In genomic region chr3:101849714-101850326, GRCh38 we compare ENCODE assay signal across 8 cellular contexts. TPM values are rescaled to one million over a fixed set of nuclear protein-coding genes. Genes with fewer than 3 reads are reported as not detected.
DNase-seq lines count a peak whose midpoint lies in the region; ATAC-seq, FAIRE-seq and TF ChIP-seq lines count a peak whose summit lies in the region.

No MANE protein-coding gene starts in this region.

- H4K20me1 ChIP-seq in smooth muscle cell (ENCODE audit: low read depth): peaks cover 55% of the 10 kb centered on the region

- peak; percentile 48 for DNase-seq in AG20443 (ENCODE audit: low spot score)
- DNase-seq in smooth muscle cell (lab: John Stamatoyannopoulos, UW; ENCODE audit: unreplicated experiment): no peak
- no peak for DNase-seq in HTR-8/SVneo (ENCODE audit: insufficient read length, low spot score)

- H3F3A ChIP-seq in smooth muscle cell (ENCODE audit: low read depth): peaks cover 54% of the 10 kb centered on the region

- no peak for TF ChIP-seq CTCF in smooth muscle cell (IDR thresholded peaks at IDR 0.05; ENCODE audit: borderline replicate concordance, insufficient read depth, poor library complexity, severe bottlenecking)

- H3K4me1 ChIP-seq in iPS-18a (ENCODE audit: control insufficient read depth, low read depth, low read length): peaks cover 22% of the 10 kb centered on the region
- peaks cover 14% of the 10 kb centered on the region for H3K4me1 ChIP-seq in smooth muscle cell (ENCODE audit: low read depth)

- peak overlapping the region; percentile 88 for H3K4me2 ChIP-seq in smooth muscle cell

- ATAC-seq in GM18868 (IDR thresholded peaks at IDR 0.05; ENCODE audit: unreplicated experiment) (peak; percentile 9), HG03103 (IDR thresholded peaks at IDR 0.05; ENCODE audit: low read depth, unreplicated experiment) (peak; percentile 15), SK-N-SH treated with all-trans-retinoic acid at 6 μM for 48 hours (peak; percentile 19)

- H3K9me3 ChIP-seq in iPS-18a (ENCODE audit: control insufficient read depth, low read depth, low read length) (no peaks in the 10 kb centered on the region), smooth muscle cell (replicated peaks; ENCODE audit: low read depth) (no peaks in the 10 kb centered on the region)

- H3K79me2 ChIP-seq in smooth muscle cell (ENCODE audit: low read depth): peaks cover 63% of the 10 kb centered on the region

- H3K36me3 ChIP-seq in iPS-18a (ENCODE audit: control insufficient read depth, low read depth, low read length) (peaks cover 31% of the 10 kb centered on the region), smooth muscle cell (ENCODE audit: low read depth) (peaks cover 27% of the 10 kb centered on the region)

- H2AFZ ChIP-seq in smooth muscle cell (ENCODE audit: low read depth): no peak overlapping the region

- H3K27ac ChIP-seq in angular gyrus (ENCODE audit: low read depth, low read length): peak overlapping the region; percentile 75
- no peak overlapping the region for H3K27ac ChIP-seq in iPS-18a (ENCODE audit: low read length)
- peak overlapping the region; percentile 90 for H3K27ac ChIP-seq in smooth muscle cell (ENCODE audit: low read depth)

- peak overlapping the region; percentile 82 for H3K4me3 ChIP-seq in iPS-18a (ENCODE audit: low read length)
- peak overlapping the region; percentile 96 for H3K4me3 ChIP-seq in smooth muscle cell

- FAIRE-seq in HTR-8/SVneo (lab: Jason Lieb, UNC): no peak

- H3K9ac ChIP-seq in iPS-18a (ENCODE audit: low read length) (peak overlapping the region; percentile 84), smooth muscle cell (ENCODE audit: low read depth) (peak overlapping the region; percentile 99)

- WGBS in smooth muscle cell (ENCODE audit: low lambda C conversion rate): 1% methylated on average over 49 of the region's 67 CpGs

- H3K27me3 ChIP-seq in iPS-18a (ENCODE audit: control insufficient read depth, insufficient read depth, low read length) (no peaks in the 10 kb centered on the region), smooth muscle cell (ENCODE audit: low read depth) (no peaks in the 10 kb centered on the region)

TF ChIP-seq in SK-N-SH treated with all-trans-retinoic acid at 6 μM for 48 hours, 23 proteins besides CTCF, POLR2A, EP300 and RAD21:
- TF ChIP-seq, protein P1, sequence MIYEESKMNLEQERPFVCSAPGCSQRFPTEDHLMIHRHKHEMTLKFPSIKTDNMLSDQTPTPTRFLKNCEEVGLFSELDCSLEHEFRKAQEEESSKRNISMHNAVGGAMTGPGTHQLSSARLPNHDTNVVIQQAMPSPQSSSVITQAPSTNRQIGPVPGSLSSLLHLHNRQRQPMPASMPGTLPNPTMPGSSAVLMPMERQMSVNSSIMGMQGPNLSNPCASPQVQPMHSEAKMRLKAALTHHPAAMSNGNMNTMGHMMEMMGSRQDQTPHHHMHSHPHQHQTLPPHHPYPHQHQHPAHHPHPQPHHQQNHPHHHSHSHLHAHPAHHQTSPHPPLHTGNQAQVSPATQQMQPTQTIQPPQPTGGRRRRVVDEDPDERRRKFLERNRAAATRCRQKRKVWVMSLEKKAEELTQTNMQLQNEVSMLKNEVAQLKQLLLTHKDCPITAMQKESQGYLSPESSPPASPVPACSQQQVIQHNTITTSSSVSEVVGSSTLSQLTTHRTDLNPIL (CRISPR knock-in tag; IDR thresholded peaks at IDR 0.05; ENCODE audit: low read depth): no peak
- 0 out of 2 replicates have a peak, but pooled peaks have one; percentile 6 for TF ChIP-seq TSHZ2 (CRISPR knock-in tag; IDR thresholded peaks at IDR 0.05)
- TF ChIP-seq, protein P2, sequence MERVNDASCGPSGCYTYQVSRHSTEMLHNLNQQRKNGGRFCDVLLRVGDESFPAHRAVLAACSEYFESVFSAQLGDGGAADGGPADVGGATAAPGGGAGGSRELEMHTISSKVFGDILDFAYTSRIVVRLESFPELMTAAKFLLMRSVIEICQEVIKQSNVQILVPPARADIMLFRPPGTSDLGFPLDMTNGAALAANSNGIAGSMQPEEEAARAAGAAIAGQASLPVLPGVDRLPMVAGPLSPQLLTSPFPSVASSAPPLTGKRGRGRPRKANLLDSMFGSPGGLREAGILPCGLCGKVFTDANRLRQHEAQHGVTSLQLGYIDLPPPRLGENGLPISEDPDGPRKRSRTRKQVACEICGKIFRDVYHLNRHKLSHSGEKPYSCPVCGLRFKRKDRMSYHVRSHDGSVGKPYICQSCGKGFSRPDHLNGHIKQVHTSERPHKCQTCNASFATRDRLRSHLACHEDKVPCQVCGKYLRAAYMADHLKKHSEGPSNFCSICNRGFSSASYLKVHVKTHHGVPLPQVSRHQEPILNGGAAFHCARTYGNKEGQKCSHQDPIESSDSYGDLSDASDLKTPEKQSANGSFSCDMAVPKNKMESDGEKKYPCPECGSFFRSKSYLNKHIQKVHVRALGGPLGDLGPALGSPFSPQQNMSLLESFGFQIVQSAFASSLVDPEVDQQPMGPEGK (CRISPR knock-in tag; IDR thresholded peaks at IDR 0.05; ENCODE audit: borderline replicate concordance): peak; percentile 48; the same call in 1 of the 2 replicates

RNA-seq across cellular contexts. Expression of gene NFKBIZ, which starts 0.5 kb away (rescaled TPM):
- total RNA-seq in smooth muscle cell: 236 and 307 TPM in 2 replicates
- 269 and 306 TPM in 2 replicates for polyA plus RNA-seq in smooth muscle cell
